In genomic region chr4:38101563-38101962, GRCh38 we compare ENCODE assay signal across 18 cellular contexts.
A peak's percentile ranks its signal among the peaks of the same experiment; 100 is the strongest.
DNase-seq lines count a peak whose midpoint lies in the region; ATAC-seq and TF ChIP-seq lines count a peak whose summit lies in the region.
"Had no signal": no experiment of that assay in that cellular context is flagged by ENCODE, and none has a peak within 500 bp of the region (broad histone marks: within the 10 kb centered on the region; RNA-seq: fewer than 3 reads in every experiment).

No MANE protein-coding gene starts in this region.

- POLR2A ChIA-PET in activated CD8-positive, alpha-beta T cell treated with anti-CD3 and anti-CD28 coated beads, Interleukin-2, amount 10 ng/mL, durations not matched to agents 7 days and 5 days (lab: Charles Lee): interaction anchor here (0.8 kb wide), 1 partner anchor 15 kb away, joined by 3 read pairs; no protein-coding TSS in a partner anchor
- POLR2A ChIA-PET in activated CD8-positive, alpha-beta T cell treated with anti-CD3 and anti-CD28 coated beads for 36 hours (lab: Charles Lee): interaction anchor here (0.7 kb wide), 1 partner anchor 484 kb away, joined by 3 read pairs; no protein-coding TSS in a partner anchor

- DNase-seq in activated CD8-positive, alpha-beta T cell treated with anti-CD3 and anti-CD28 coated beads, Interleukin-2, amount 10 ng/mL, durations not matched to agents 7 days and 5 days: no peak
- DNase-seq in activated CD8-positive, alpha-beta T cell treated with anti-CD3 and anti-CD28 coated beads for 36 hours: no peak
- DNase-seq in amniotic epithelial cell (ENCODE audit: low read depth): peak; percentile 80
- peak; percentile 90 for DNase-seq in fibroblast of the aortic adventitia (ENCODE audit: low read depth)
- no peak for DNase-seq in type B pancreatic cell (ENCODE audit: extremely low spot score, unreplicated experiment)
- no peak for DNase-seq in LoVo (ENCODE audit: low spot score)
- no peak for DNase-seq in amygdala (lab: John Stamatoyannopoulos, UW)
- DNase-seq in SK-N-DZ (ENCODE audit: low spot score): no peak
- DNase-seq: activated gamma-delta T cell; CD4-positive, alpha-beta T cell; mesendoderm; MV-4-11; NCI-H2107; right lobe of liver; stimulated activated CD4-positive, alpha-beta T cell treated with anti-CD3 and anti-CD28 coated beads, Interleukin-2, amount 100 ng/mL, for 24 hours; SW 1271 had no signal

- H3K27me3 Mint-ChIP-seq in activated CD8-positive, alpha-beta T cell treated with anti-CD3 and anti-CD28 coated beads, Interleukin-2, amount 10 ng/mL, durations not matched to agents 7 days and 5 days (ENCODE audit: low read depth): no peaks in the 10 kb centered on the region
- H3K27me3 Mint-ChIP-seq in activated CD8-positive, alpha-beta T cell treated with anti-CD3 and anti-CD28 coated beads for 36 hours: no peaks in the 10 kb centered on the region
- H3K27me3 Mint-ChIP-seq in type B pancreatic cell: no peaks in the 10 kb centered on the region
- H3K27me3 Mint-ChIP-seq: CD4-positive, alpha-beta T cell had no signal

- no peak for TF ChIP-seq CTCF in activated CD8-positive, alpha-beta T cell treated with anti-CD3 and anti-CD28 coated beads for 36 hours (IDR thresholded peaks at IDR 0.05)
- TF ChIP-seq CTCF in fibroblast of the aortic adventitia (IDR thresholded peaks at IDR 0.05; ENCODE audit: insufficient read depth, low read length): no peak
- TF ChIP-seq CTCF in type B pancreatic cell (conservative IDR thresholded peaks at IDR 0.05): no peak

- intact Hi-C loops in activated CD8-positive, alpha-beta T cell treated with anti-CD3 and anti-CD28 coated beads for 36 hours (cut with micrococcal nuclease): no loop called here

- peak overlapping the region; percentile 44 for H3K27ac Mint-ChIP-seq in activated CD8-positive, alpha-beta T cell treated with anti-CD3 and anti-CD28 coated beads, Interleukin-2, amount 10 ng/mL, durations not matched to agents 7 days and 5 days
- no peak overlapping the region for H3K27ac Mint-ChIP-seq in activated CD8-positive, alpha-beta T cell treated with anti-CD3 and anti-CD28 coated beads for 36 hours
- H3K27ac Mint-ChIP-seq in type B pancreatic cell: peak overlapping the region; percentile 65
- H3K27ac Mint-ChIP-seq: CD4-positive, alpha-beta T cell had no signal

- H3K36me3 Mint-ChIP-seq in activated CD8-positive, alpha-beta T cell treated with anti-CD3 and anti-CD28 coated beads, Interleukin-2, amount 10 ng/mL, durations not matched to agents 7 days and 5 days (ENCODE audit: low read depth): peaks cover 52% of the 10 kb centered on the region
- peaks cover 32% of the 10 kb centered on the region for H3K36me3 Mint-ChIP-seq in activated CD8-positive, alpha-beta T cell treated with anti-CD3 and anti-CD28 coated beads for 36 hours (ENCODE audit: low read depth)
- H3K36me3 Mint-ChIP-seq in type B pancreatic cell: peaks cover 33% of the 10 kb centered on the region

- ATAC-seq in activated CD8-positive, alpha-beta T cell treated with anti-CD3 and anti-CD28 coated beads, Interleukin-2, amount 10 ng/mL, durations not matched to agents 7 days and 5 days: no peak
- no peak for ATAC-seq in activated CD8-positive, alpha-beta T cell treated with anti-CD3 and anti-CD28 coated beads for 36 hours
- ATAC-seq: HepG2, right lobe of liver had no signal

- H3K4me3 Mint-ChIP-seq in activated CD8-positive, alpha-beta T cell treated with anti-CD3 and anti-CD28 coated beads, Interleukin-2, amount 10 ng/mL, durations not matched to agents 7 days and 5 days: no peak overlapping the region
- no peak overlapping the region for H3K4me3 Mint-ChIP-seq in activated CD8-positive, alpha-beta T cell treated with anti-CD3 and anti-CD28 coated beads for 36 hours
- H3K4me3 Mint-ChIP-seq in type B pancreatic cell: no peak overlapping the region
- H3K4me3 Mint-ChIP-seq: CD4-positive, alpha-beta T cell; neural crest cell had no signal

- no peak overlapping the region for H3K4me3 ChIP-seq in fibroblast of the aortic adventitia (ENCODE audit: low read depth, low read length)
- H3K4me3 ChIP-seq: right lobe of liver had no signal

- peaks cover 12% of the 10 kb centered on the region for H3K4me1 Mint-ChIP-seq in activated CD8-positive, alpha-beta T cell treated with anti-CD3 and anti-CD28 coated beads, Interleukin-2, amount 10 ng/mL, durations not matched to agents 7 days and 5 days (ENCODE audit: low read depth)
- peaks cover 9% of the 10 kb centered on the region for H3K4me1 Mint-ChIP-seq in activated CD8-positive, alpha-beta T cell treated with anti-CD3 and anti-CD28 coated beads for 36 hours (ENCODE audit: low read depth)
- peaks cover 9% of the 10 kb centered on the region for H3K4me1 Mint-ChIP-seq in type B pancreatic cell (ENCODE audit: unreplicated experiment)

- CTCF ChIA-PET in activated CD8-positive, alpha-beta T cell treated with anti-CD3 and anti-CD28 coated beads, Interleukin-2, amount 10 ng/mL, durations not matched to agents 7 days and 5 days (lab: Charles Lee): interaction anchor here (0.9 to 1.2 kb wide), 2 partner anchors 11 to 33 kb away, joined by 3 to 5 read pairs; no protein-coding TSS in a partner anchor
- CTCF ChIA-PET in activated CD8-positive, alpha-beta T cell treated with anti-CD3 and anti-CD28 coated beads for 36 hours (lab: Charles Lee): interaction anchor here (1.1 to 2.0 kb wide), 3 partner anchors 10 to 78 kb away, joined by 3 to 6 read pairs (median 5); no protein-coding TSS in a partner anchor

- no peaks in the 10 kb centered on the region for H3K9me3 Mint-ChIP-seq in activated CD8-positive, alpha-beta T cell treated with anti-CD3 and anti-CD28 coated beads, Interleukin-2, amount 10 ng/mL, durations not matched to agents 7 days and 5 days (ENCODE audit: insufficient read depth)
- no peaks in the 10 kb centered on the region for H3K9me3 Mint-ChIP-seq in activated CD8-positive, alpha-beta T cell treated with anti-CD3 and anti-CD28 coated beads for 36 hours
- no peaks in the 10 kb centered on the region for H3K9me3 Mint-ChIP-seq in type B pancreatic cell
- H3K9me3 Mint-ChIP-seq: CD4-positive, alpha-beta T cell; neural crest cell had no signal

Comparison
In these comparisons a context has a peak if more than half of its experiments do, and no peak if none do; other contexts are left out.
1. DNase-seq: peak in amniotic epithelial cell (single experiment) and fibroblast of the aortic adventitia (single experiment); none in activated CD8-positive, alpha-beta T cell treated with anti-CD3 and anti-CD28 coated beads, Interleukin-2, amount 10 ng/mL, durations not matched to agents 7 days and 5 days (single experiment), activated CD8-positive, alpha-beta T cell treated with anti-CD3 and anti-CD28 coated beads for 36 hours (single experiment), type B pancreatic cell (single experiment), LoVo (single experiment), amygdala (0 of 56) and SK-N-DZ (single experiment).